ENCODE assay signal across 1 cellular context in genomic region chr21:39094847-39095525, GRCh38.
TF ChIP-seq lines count a peak whose summit lies in the region.

No MANE protein-coding gene starts in this region.

TF ChIP-seq in HepG2, 621 proteins besides CTCF, POLR2A, EP300 and RAD21 (continued from another document and continues in another):
- no peak for TF ChIP-seq SKIL (CRISPR knock-in tag; IDR thresholded peaks at IDR 0.05; ENCODE audit: borderline replicate concordance)
- TF ChIP-seq YEATS4 (CRISPR knock-in tag; IDR thresholded peaks at IDR 0.05; ENCODE audit: borderline replicate concordance): peak; percentile 47; the same call in 1 of the 2 replicates
- no peak for TF ChIP-seq ZNF639 (CRISPR knock-in tag; conservative IDR thresholded peaks at IDR 0.05)
- peak; percentile 55; the same call in 1 of the 2 replicates for TF ChIP-seq KDM6A (CRISPR knock-in tag; IDR thresholded peaks at IDR 0.05; ENCODE audit: low read depth)
- TF ChIP-seq ZNF205 (CRISPR knock-in tag; IDR thresholded peaks at IDR 0.05): 0 out of 2 replicates have a peak, but pooled peaks have one; percentile 20
- TF ChIP-seq HDAC2 (CRISPR knock-in tag; IDR thresholded peaks at IDR 0.05): peak; percentile 92
- no peak for TF ChIP-seq ZNF280B (CRISPR knock-in tag; IDR thresholded peaks at IDR 0.05; ENCODE audit: borderline replicate concordance)
- TF ChIP-seq ZFP36L2 (CRISPR knock-in tag; IDR thresholded peaks at IDR 0.05): no peak
- no peak for TF ChIP-seq ZNF616 (CRISPR knock-in tag; IDR thresholded peaks at IDR 0.05; ENCODE audit: low read depth)
- TF ChIP-seq ZNF296 (CRISPR knock-in tag; conservative IDR thresholded peaks at IDR 0.05): no peak
- TF ChIP-seq HNRNPL (IDR thresholded peaks at IDR 0.05; ENCODE audit: low read depth, low read length): no peak
- TF ChIP-seq POGZ (CRISPR knock-in tag; IDR thresholded peaks at IDR 0.05): peak; percentile 79
- TF ChIP-seq NFKBIZ (CRISPR knock-in tag; IDR thresholded peaks at IDR 0.05): peak; percentile 64; the same call in 1 of the 2 replicates
- TF ChIP-seq ZNF30 (CRISPR knock-in tag; IDR thresholded peaks at IDR 0.05): no peak
- no peak for TF ChIP-seq ZNF276 (CRISPR knock-in tag; IDR thresholded peaks at IDR 0.05; ENCODE audit: low read depth)
- no peak for TF ChIP-seq SSRP1 (CRISPR knock-in tag; IDR thresholded peaks at IDR 0.05)
- no peak for TF ChIP-seq ZNF713 (CRISPR knock-in tag; IDR thresholded peaks at IDR 0.05)
- TF ChIP-seq JDP2 (CRISPR knock-in tag; IDR thresholded peaks at IDR 0.05; ENCODE audit: borderline replicate concordance): no peak
- no peak for TF ChIP-seq U2AF2 (IDR thresholded peaks at IDR 0.05; ENCODE audit: low read depth, low read length)
- TF ChIP-seq CENPBD1 (CRISPR knock-in tag; IDR thresholded peaks at IDR 0.05; ENCODE audit: borderline replicate concordance, low read depth): no peak
- no peak for TF ChIP-seq HNRNPH1 (optimal IDR thresholded peaks at IDR 0.05; ENCODE audit: low read depth, low read length)
- TF ChIP-seq JUN (CRISPR knock-in tag; IDR thresholded peaks at IDR 0.05): peak; percentile 51; the same call in 1 of the 2 replicates
- TF ChIP-seq ZNF788 (CRISPR knock-in tag; IDR thresholded peaks at IDR 0.05; ENCODE audit: borderline replicate concordance): peak; percentile 76; the same call in 1 of the 2 replicates
- no peak for TF ChIP-seq ZXDC (CRISPR knock-in tag; IDR thresholded peaks at IDR 0.05)
- TF ChIP-seq ZNF556 (CRISPR knock-in tag; IDR thresholded peaks at IDR 0.05; ENCODE audit: borderline replicate concordance): no peak
- no peak for TF ChIP-seq ZNF329 (CRISPR knock-in tag; IDR thresholded peaks at IDR 0.05; ENCODE audit: low read depth)
- no peak for TF ChIP-seq ZNF598 (CRISPR knock-in tag; IDR thresholded peaks at IDR 0.05; ENCODE audit: borderline replicate concordance)
- peak; percentile 72; the same call in 1 of the 2 replicates for TF ChIP-seq TBX3 (IDR thresholded peaks at IDR 0.05; ENCODE audit: borderline replicate concordance)
- TF ChIP-seq THAP11 (CRISPR knock-in tag; IDR thresholded peaks at IDR 0.05): peak; percentile 65
- no peak for TF ChIP-seq NR1H2 (CRISPR knock-in tag; IDR thresholded peaks at IDR 0.05; ENCODE audit: borderline replicate concordance, low read depth)
- TF ChIP-seq ATF2 (CRISPR knock-in tag; IDR thresholded peaks at IDR 0.05): peak; percentile 81
- TF ChIP-seq ATF3 (CRISPR knock-in tag; IDR thresholded peaks at IDR 0.05): peak; percentile 77
- TF ChIP-seq HOXA7 (CRISPR knock-in tag; IDR thresholded peaks at IDR 0.05): no peak
- TF ChIP-seq CSRNP1 (CRISPR knock-in tag; IDR thresholded peaks at IDR 0.05): no peak
- no peak for TF ChIP-seq ZNF737 (CRISPR knock-in tag; IDR thresholded peaks at IDR 0.05; ENCODE audit: borderline replicate concordance)
- TF ChIP-seq RAD51 (IDR thresholded peaks at IDR 0.05; ENCODE audit: borderline replicate concordance): no peak
- no peak; a peak in 1 of 4 replicates for TF ChIP-seq REST (IDR thresholded peaks at IDR 0.05; ENCODE audit: borderline replicate concordance in 1 of 2, low read depth in 1 of 2, low read length in 2 of 2)
- no peak for TF ChIP-seq ZNF780A (CRISPR knock-in tag; IDR thresholded peaks at IDR 0.05)
- no peak for TF ChIP-seq ZBTB39 (CRISPR knock-in tag; IDR thresholded peaks at IDR 0.05)
- TF ChIP-seq MED13 (CRISPR knock-in tag; IDR thresholded peaks at IDR 0.05): peak; percentile 95
